11 cellular contexts compared by ENCODE assay signal in genomic region chr9:121738391-121738790, GRCh38.
DNase-seq lines count a peak whose midpoint lies in the region; ATAC-seq, FAIRE-seq and TF ChIP-seq lines count a peak whose summit lies in the region.
"Had no signal": no experiment of that assay in that cellular context is flagged by ENCODE, and none has a peak within 500 bp of the region (broad histone marks: within the 10 kb centered on the region; RNA-seq: fewer than 3 reads in every experiment).

No MANE protein-coding gene starts in this region.

- H3K36me3 ChIP-seq in OCI-LY7 (ENCODE audit: insufficient read depth, low read length) (no peaks in the 10 kb centered on the region), kidney (ENCODE audit: control insufficient read depth in 1 of 2, insufficient read depth in 2 of 2, low read length in 2 of 2) (no peaks in the 10 kb centered on the region), stomach (no peaks in the 10 kb centered on the region)

- DNase-seq in OCI-LY7 (ENCODE audit: low spot score), result peak; percentile 54
- no peak for DNase-seq in kidney
- no peak for DNase-seq in stomach
- no peak for DNase-seq in kidney tubule cell (ENCODE audit: low spot score)
- DNase-seq in Ammon's horn (ENCODE audit: low spot score), result no peak
- DNase-seq in NCI-H2227 (lab: John Stamatoyannopoulos, UW; ENCODE audit: unreplicated experiment), result no peak
- DNase-seq: activated CD8-positive, alpha-beta T cell treated with anti-CD3 and anti-CD28 coated beads for 36 hours; DMS153; NCI-H2107 had no signal

- no peak for FAIRE-seq in kidney (lab: Jason Lieb, UNC)

- no TSS peak for BruUV-seq in OCI-LY7 (replicated peaks; lab: Mats Ljungman, UMichigan)

- CTCF ChIA-PET in OCI-LY7 (lab: Charles Lee; ENCODE audit: unreplicated experiment), result no interaction called here

- peak overlapping the region; percentile 3; the same call in 1 of the 2 replicates for H2AFZ ChIP-seq in OCI-LY7 (ENCODE audit: low read length)

- POLR2A ChIA-PET in OCI-LY7 (lab: Charles Lee), result interaction anchor here (0.9 to 1.3 kb wide), 3 partner anchors 9 to 201 kb away, joined by 3 to 5 read pairs (median 4); no protein-coding TSS in a partner anchor

- intact Hi-C loops in OCI-LY7 (cut with micrococcal nuclease; ENCODE audit: unreplicated experiment) (no loop called here), kidney (cut with DNase I) (no loop called here), stomach (cut with DNase I; ENCODE audit: low total_unique reads) (no loop called here)

- WGBS in stomach, 5 donors, result 28 to 43% (median 34%) methylated on average over 2 of the region's 2 CpGs

- H3K9ac ChIP-seq in kidney (ENCODE audit: low read length in 2 of 2), result peak overlapping the region in 1 of 2 donors; percentile 73

- H3K27me3 ChIP-seq in stomach, result peaks cover 0 to 5% (median 0%) of the 10 kb centered on the region in 3 donors

- H3K9me2 ChIP-seq in OCI-LY7 (ENCODE audit: insufficient read depth, low read length), result no peaks in the 10 kb centered on the region

- TF ChIP-seq POLR2A in stomach (IDR thresholded peaks at IDR 0.05), result no peak

- no peaks in the 10 kb centered on the region for H4K20me1 ChIP-seq in OCI-LY7 (ENCODE audit: insufficient read depth, low read length)

- H3K27ac ChIP-seq in C4-2B (peak overlapping the region; percentile 64), OCI-LY7 (ENCODE audit: low read depth, low read length, poor library complexity, severe bottlenecking) (peak overlapping the region; percentile 31), kidney (ENCODE audit: low read depth in 2 of 2, low read length in 2 of 2) (peak overlapping the region; percentile 93 to 98), stomach (peak overlapping the region; percentile 69 to 94 (median 93))

- H3K4me2 ChIP-seq in OCI-LY7 (ENCODE audit: low read length), result peak overlapping the region; percentile 32

- H3K79me2 ChIP-seq in OCI-LY7 (ENCODE audit: insufficient read depth, low read depth, low read length), result no peaks in the 10 kb centered on the region

- no peak overlapping the region for H3K4me3 ChIP-seq in OCI-LY7 (ENCODE audit: low read depth, low read length, poor library complexity, severe bottlenecking)
- H3K4me3 ChIP-seq in kidney (ENCODE audit: low read length in 2 of 2), result peak overlapping the region; percentile 3 to 12
- peak overlapping the region; percentile 16 to 52 (median 48) for H3K4me3 ChIP-seq in stomach

- TF ChIP-seq CTCF in C4-2B (conservative IDR thresholded peaks at IDR 0.05), result no peak
- no peak for TF ChIP-seq CTCF in OCI-LY7 (conservative IDR thresholded peaks at IDR 0.05; ENCODE audit: low read length)
- TF ChIP-seq CTCF in kidney (IDR thresholded peaks at IDR 0.05; ENCODE audit: borderline replicate concordance, extremely low read depth, insufficient read depth), result no peak
- TF ChIP-seq CTCF in stomach (IDR thresholded peaks at IDR 0.05), result no peak

- no peak for TF ChIP-seq EP300 in stomach (IDR thresholded peaks at IDR 0.05)

- H3K4me1 ChIP-seq in OCI-LY7 (ENCODE audit: insufficient read depth, low read length, poor library complexity, severe bottlenecking) (peaks cover 52% of the 10 kb centered on the region), kidney (ENCODE audit: control insufficient read depth in 1 of 2, insufficient read depth in 1 of 2, low read depth in 1 of 2, low read length in 2 of 2) (peaks cover 63 to 84% of the 10 kb centered on the region in 2 donors), stomach (peaks cover 93 to 98% (median 96%) of the 10 kb centered on the region in 4 donors)

- H3K9me3 ChIP-seq in OCI-LY7 (ENCODE audit: low read length), result no peaks in the 10 kb centered on the region
- no peaks in the 10 kb centered on the region for H3K9me3 ChIP-seq in kidney (ENCODE audit: control insufficient read depth in 1 of 2, low read length in 2 of 2)
- no peaks in the 10 kb centered on the region for H3K9me3 ChIP-seq in stomach

- ATAC-seq in HG03460 (IDR thresholded peaks at IDR 0.05; ENCODE audit: unreplicated experiment), result no peak
- ATAC-seq: activated CD8-positive, alpha-beta T cell treated with anti-CD3 and anti-CD28 coated beads for 36 hours had no signal

Comparison
In these comparisons a context has a peak if more than half of its experiments do, and no peak if none do; other contexts are left out.
1. H3K27ac ChIP-seq: peak in every context shown above with its lines; median percentile 96 in kidney; 93 in stomach; 64 in C4-2B; 31 in OCI-LY7.